Comparison of ENCODE assay signal across 15 cellular contexts in genomic region chrX:31280580-31280979, GRCh38.
"Had no signal": no experiment of that assay in that cellular context is flagged by ENCODE, and none has a peak within 500 bp of the region (broad histone marks: within the 10 kb centered on the region; RNA-seq: fewer than 3 reads in every experiment).

No MANE protein-coding gene starts in this region.

- DNase-seq: cortex of kidney; dorsolateral prefrontal cortex; effector CD8-positive, alpha-beta T cell; left ventricle myocardium superior; mesendoderm; naive thymus-derived CD4-positive, alpha-beta T cell; psoas muscle; retina; right lobe of liver; stimulated activated CD4-positive, alpha-beta T cell treated with anti-CD3 and anti-CD28 coated beads, Interleukin-4, amount 100 ng/mL, for 24 hours; tibial artery; upper lobe of left lung; uterus had no signal

- H3K27ac ChIP-seq: dorsolateral prefrontal cortex, neutrophil, psoas muscle, right lobe of liver, tibial artery, upper lobe of left lung, uterus had no signal

- ATAC-seq: left ventricle myocardium superior; naive thymus-derived CD4-positive, alpha-beta T cell; psoas muscle; right lobe of liver; stimulated activated memory B cell treated with anti-CD40 and anti-IgM and Interleukin-4, amounts not matched to agents 10 μg/mL and 1 μg/mL and 100 μg/mL, for 72 hours had no signal

- H3K4me3 ChIP-seq: dorsolateral prefrontal cortex, psoas muscle, right lobe of liver, tibial artery, upper lobe of left lung, uterus had no signal

- H3K36me3 ChIP-seq: neutrophil, right lobe of liver, tibial artery, upper lobe of left lung, uterus had no signal

- H3K9me3 ChIP-seq: neutrophil, psoas muscle, right lobe of liver, tibial artery, upper lobe of left lung, uterus had no signal

- H3K27me3 ChIP-seq: neutrophil, right lobe of liver, tibial artery, upper lobe of left lung, uterus had no signal

- H3K4me1 ChIP-seq: psoas muscle, right lobe of liver, tibial artery, upper lobe of left lung, uterus had no signal
